Comparison of ENCODE assay signal across 21 cellular contexts in genomic region chr1:229029644-229030235, GRCh38.
DNase-seq lines count a peak whose midpoint lies in the region; ATAC-seq and TF ChIP-seq lines count a peak whose summit lies in the region.
"Had no signal": no experiment of that assay in that cellular context is flagged by ENCODE, and none has a peak within 500 bp of the region (broad histone marks: within the 10 kb centered on the region; RNA-seq: fewer than 3 reads in every experiment).

No MANE protein-coding gene starts in this region.

- H3K27me3 Mint-ChIP-seq in glutamatergic neuron (ENCODE audit: unreplicated experiment) (peaks cover 25% of the 10 kb centered on the region), GM23338 (ENCODE audit: insufficient read depth, low read depth, poor library complexity) (peaks cover 37% of the 10 kb centered on the region)
- H3K27me3 Mint-ChIP-seq: activated naive CD8-positive, alpha-beta T cell had no signal

- no peak overlapping the region for H2AFZ ChIP-seq in GM23338
- H2AFZ ChIP-seq: PC-9 had no signal

- H3K27ac ChIP-seq in HEK293 (ENCODE audit: extremely low read depth, low read depth, low read length) (no peak overlapping the region), GM23338 (ENCODE audit: low read depth) (no peak overlapping the region)
- H3K27ac ChIP-seq: breast epithelium, epithelial cell of prostate, left ventricle myocardium inferior, pancreas, PC-9, SJSA1 had no signal

- H3K36me3 ChIP-seq in HEK293 (ENCODE audit: control insufficient read depth in 2 of 2, insufficient read depth in 1 of 2, low read length in 2 of 2) (no peaks in the 10 kb centered on the region), GM23338 (ENCODE audit: insufficient read depth) (no peaks in the 10 kb centered on the region)
- H3K36me3 ChIP-seq: breast epithelium, left ventricle myocardium inferior, pancreas, SJSA1 had no signal

- H3F3A ChIP-seq in GM23338 (replicated peaks; ENCODE audit: low read depth): 0 out of 2 replicates have a peak, but pooled peaks cover 7% of the 10 kb centered on the region

- peaks cover 34% of the 10 kb centered on the region for H3K9me3 Mint-ChIP-seq in glutamatergic neuron (ENCODE audit: unreplicated experiment)
- no peaks in the 10 kb centered on the region for H3K9me3 Mint-ChIP-seq in GM23338
- H3K9me3 Mint-ChIP-seq: activated B cell treated with CpG ODN at 0.5 μM for 24 hours; activated T-cell treated with anti-CD3 and anti-CD28 coated beads, Interleukin-2, amount 50 U/mL, for 72 hours; dendritic cell treated with granulocyte-macrophage colony-stimulating factor and Interleukin-4, amounts not matched to agents 40 ng/mL and 50 ng/mL, for 4 days; T-helper 2 cell treated with Interferon-gamma antibody and Interleukin-4, amounts not matched to agents 5 μg/mL and 100 μg/mL, for 36 hours had no signal

- no peak for TF ChIP-seq CTCF in HEK293 (tag by site-specific recombination; IDR thresholded peaks at IDR 0.05)
- TF ChIP-seq CTCF in glutamatergic neuron (IDR thresholded peaks at IDR 0.05; ENCODE audit: partially characterized antibody, unreplicated experiment): no peak
- no peak for TF ChIP-seq CTCF in retinal pigment epithelial cell (conservative IDR thresholded peaks at IDR 0.05; ENCODE audit: low read depth, low read length)
- TF ChIP-seq CTCF in GM23338 (conservative IDR thresholded peaks at IDR 0.05; ENCODE audit: low read depth in 2 of 2): no peak

- ATAC-seq in GM23338 (no peak), GM21619 (IDR thresholded peaks at IDR 0.05; ENCODE audit: unreplicated experiment) (no peak)
- ATAC-seq: activated T-cell treated with anti-CD3 and anti-CD28 coated beads, Interleukin-2, amount 50 U/mL, for 72 hours had no signal

- no peaks in the 10 kb centered on the region for H4K20me1 ChIP-seq in GM23338 (replicated peaks; ENCODE audit: insufficient read depth)

- H3K4me3 ChIP-seq in HEK293 (ENCODE audit: low read depth, low read length): no peak overlapping the region
- no peak overlapping the region for H3K4me3 ChIP-seq in retinal pigment epithelial cell (ENCODE audit: low read length)
- no peak overlapping the region for H3K4me3 ChIP-seq in GM23338
- H3K4me3 ChIP-seq: breast epithelium, left ventricle myocardium inferior, pancreas, PC-9, SJSA1 had no signal

- H3K9me2 ChIP-seq in GM23338 (ENCODE audit: insufficient read depth): no peaks in the 10 kb centered on the region; the same call in 1 of the 2 replicates

- POLR2A ChIA-PET in HEK293 (lab: Yijun Ruan, JAX): no interaction called here

- DNase-seq in NCI-H2171 (lab: John Stamatoyannopoulos, UW) (peak; percentile 75), glutamatergic neuron (no peak), retinal pigment epithelial cell (ENCODE audit: low read depth) (peak; percentile 13), hepatic stellate cell (ENCODE audit: low spot score) (no peak), GM23338 (ENCODE audit: low spot score) (no peak)
- DNase-seq: activated B cell treated with CpG ODN at 0.5 μM for 24 hours; activated T-cell treated with anti-CD3 and anti-CD28 coated beads, Interleukin-2, amount 50 U/mL, for 72 hours; left ventricle myocardium inferior; NCI-H2029 treated with DMSO at 0.1 percent for 48 hours; NCI-H748 treated with DMSO at 0.1 percent for 48 hours; PC-9; stimulated activated CD4-positive, alpha-beta T cell treated with anti-CD3 and anti-CD28 coated beads, Interleukin-4, amount 100 ng/mL, for 4 hours had no signal

- H3K79me2 ChIP-seq in GM23338 (replicated peaks; ENCODE audit: insufficient read depth): no peaks in the 10 kb centered on the region

- no peaks in the 10 kb centered on the region for H3K9me3 ChIP-seq in HEK293 (ENCODE audit: control insufficient read depth, insufficient read depth, low read depth, low read length)
- H3K9me3 ChIP-seq: breast epithelium, left ventricle myocardium inferior, pancreas, SJSA1 had no signal

- peak overlapping the region; percentile 18 for H3K4me3 Mint-ChIP-seq in glutamatergic neuron (ENCODE audit: unreplicated experiment)
- no peak overlapping the region for H3K4me3 Mint-ChIP-seq in GM23338
- H3K4me3 Mint-ChIP-seq: activated B cell treated with CpG ODN at 0.5 μM for 24 hours; activated naive CD8-positive, alpha-beta T cell; activated T-cell treated with anti-CD3 and anti-CD28 coated beads, Interleukin-2, amount 50 U/mL, for 72 hours; dendritic cell treated with granulocyte-macrophage colony-stimulating factor and Interleukin-4, amounts not matched to agents 40 ng/mL and 50 ng/mL, for 4 days; T-helper 2 cell treated with Interferon-gamma antibody and Interleukin-4, amounts not matched to agents 5 μg/mL and 100 μg/mL, for 36 hours had no signal

- no peak overlapping the region for H3K4me2 ChIP-seq in GM23338
- H3K4me2 ChIP-seq: PC-9 had no signal

- H3K27ac Mint-ChIP-seq in glutamatergic neuron (ENCODE audit: unreplicated experiment): peak overlapping the region; percentile 90
- no peak overlapping the region for H3K27ac Mint-ChIP-seq in GM23338
- H3K27ac Mint-ChIP-seq: activated B cell treated with CpG ODN at 0.5 μM for 24 hours; activated naive CD8-positive, alpha-beta T cell; activated T-cell treated with anti-CD3 and anti-CD28 coated beads, Interleukin-2, amount 50 U/mL, for 72 hours; dendritic cell treated with granulocyte-macrophage colony-stimulating factor and Interleukin-4, amounts not matched to agents 40 ng/mL and 50 ng/mL, for 4 days; T-helper 2 cell treated with Interferon-gamma antibody and Interleukin-4, amounts not matched to agents 5 μg/mL and 100 μg/mL, for 36 hours had no signal

- CTCF ChIA-PET in HEK293 (lab: Yijun Ruan, JAX): interaction anchor here (0.6 to 1.1 kb wide), 4 partner anchors 42 to 344 kb away, joined by 3 to 5 read pairs (median 4); no protein-coding TSS in a partner anchor

- H3K36me3 Mint-ChIP-seq in glutamatergic neuron (ENCODE audit: unreplicated experiment) (no peaks in the 10 kb centered on the region), GM23338 (ENCODE audit: low read depth) (no peaks in the 10 kb centered on the region)
- H3K36me3 Mint-ChIP-seq: activated naive CD8-positive, alpha-beta T cell had no signal

- peaks cover 65% of the 10 kb centered on the region for H3K4me1 Mint-ChIP-seq in glutamatergic neuron (ENCODE audit: low read depth, unreplicated experiment)
- peaks cover 54% of the 10 kb centered on the region for H3K4me1 Mint-ChIP-seq in GM23338

- H3K4me1 ChIP-seq in HEK293 (ENCODE audit: control insufficient read depth, insufficient read depth, low read length) (peaks cover 3% of the 10 kb centered on the region; the same call in 1 of the 2 replicates), GM23338 (ENCODE audit: insufficient read depth) (peaks cover 46% of the 10 kb centered on the region)

- peaks cover 9% of the 10 kb centered on the region; the same call in 1 of the 2 replicates for H3K27me3 ChIP-seq in GM23338 (ENCODE audit: insufficient read depth)
- H3K27me3 ChIP-seq: breast epithelium, pancreas, SJSA1 had no signal

TF ChIP-seq in HEK293, 187 proteins besides CTCF, POLR2A, EP300 and RAD21:
- TF ChIP-seq KLF1 (tag by site-specific recombination; IDR thresholded peaks at IDR 0.05) (no peak), OSR2 (tag by site-specific recombination; IDR thresholded peaks at IDR 0.05) (peak; percentile 45)

TF ChIP-seq in GM23338, 12 proteins besides CTCF, POLR2A, EP300 and RAD21 (continues in another document):
- TF ChIP-seq NANOG (IDR thresholded peaks at IDR 0.05; ENCODE audit: borderline replicate concordance): no peak
- TF ChIP-seq STAT1 (IDR thresholded peaks at IDR 0.05; ENCODE audit: unreplicated experiment): no peak

Comparison
In these comparisons a context has a peak if more than half of its experiments do, and no peak if none do; other contexts are left out.
1. DNase-seq: peak in NCI-H2171 (single experiment) and retinal pigment epithelial cell (single experiment); none in glutamatergic neuron (single experiment), hepatic stellate cell (single experiment) and GM23338 (single experiment).